ENCODE assay signal across 29 cellular contexts in genomic region chr2:24463271-24463670, GRCh38.
"Had no signal": no experiment of that assay in that cellular context is flagged by ENCODE, and none has a peak within 500 bp of the region (broad histone marks: within the 10 kb centered on the region; RNA-seq: fewer than 3 reads in every experiment).

No MANE protein-coding gene starts in this region.

- FAIRE-seq: endometrium, islet of Langerhans had no signal

- ATAC-seq: effector memory CD8-positive, alpha-beta T cell; heart right ventricle; left cardiac atrium; left lung; mucosa of descending colon; naive thymus-derived CD4-positive, alpha-beta T cell; psoas muscle; right cardiac atrium; stimulated activated memory B cell treated with anti-CD40 and anti-IgM and Interleukin-4, amounts not matched to agents 10 μg/mL and 1 μg/mL and 100 μg/mL, for 72 hours; stimulated activated naive CD8-positive, alpha-beta T cell treated with anti-CD3 and anti-CD28 coated beads, Interleukin-15, Interleukin-2, amounts not matched to agents 100 U/mL and 50 U/mL, for 24 hours had no signal

- DNase-seq: cortex of kidney; effector memory CD8-positive, alpha-beta T cell; erythroblast; esophagus squamous epithelium; foreskin melanocyte; glutamatergic neuron; heart right ventricle; hippocampal formation; left cardiac atrium; left lung; mesenchymal stem cell; mucosa of descending colon; naive thymus-derived CD4-positive, alpha-beta T cell; occipital lobe; ovary; posterior cingulate gyrus; psoas muscle; right cardiac atrium; sigmoid colon; spleen; stimulated activated CD4-positive, alpha-beta T cell treated with anti-CD3 and anti-CD28 coated beads, Interleukin-4, amount 100 ng/mL, for 4 hours; stimulated activated naive CD8-positive, alpha-beta T cell treated with anti-CD3 and anti-CD28 coated beads, Interleukin-15, Interleukin-2, amounts not matched to agents 100 U/mL and 50 U/mL, for 24 hours; substantia nigra; testis; tibial artery had no signal

- H3K4me1 ChIP-seq: esophagus squamous epithelium, heart right ventricle, left lung, psoas muscle, sigmoid colon, spleen, testis, tibial artery had no signal

- H3K36me3 ChIP-seq: esophagus squamous epithelium, heart right ventricle, left lung, ovary, sigmoid colon, spleen, tibial artery had no signal

- H3K4me3 ChIP-seq: esophagus squamous epithelium, heart right ventricle, left lung, mucosa of descending colon, ovary, psoas muscle, sigmoid colon, skin epidermis, spleen, testis, tibial artery had no signal

- H3K27ac ChIP-seq: esophagus squamous epithelium, heart right ventricle, left lung, ovary, psoas muscle, sigmoid colon, skin epidermis, spleen, testis, tibial artery had no signal

- H3K9me3 ChIP-seq: esophagus squamous epithelium, heart right ventricle, left lung, mucosa of descending colon, ovary, psoas muscle, sigmoid colon, spleen, testis, tibial artery had no signal

- H3K27me3 ChIP-seq: esophagus squamous epithelium, heart right ventricle, left lung, ovary, sigmoid colon, spleen, testis, tibial artery had no signal
